In the genomic region with DNA sequence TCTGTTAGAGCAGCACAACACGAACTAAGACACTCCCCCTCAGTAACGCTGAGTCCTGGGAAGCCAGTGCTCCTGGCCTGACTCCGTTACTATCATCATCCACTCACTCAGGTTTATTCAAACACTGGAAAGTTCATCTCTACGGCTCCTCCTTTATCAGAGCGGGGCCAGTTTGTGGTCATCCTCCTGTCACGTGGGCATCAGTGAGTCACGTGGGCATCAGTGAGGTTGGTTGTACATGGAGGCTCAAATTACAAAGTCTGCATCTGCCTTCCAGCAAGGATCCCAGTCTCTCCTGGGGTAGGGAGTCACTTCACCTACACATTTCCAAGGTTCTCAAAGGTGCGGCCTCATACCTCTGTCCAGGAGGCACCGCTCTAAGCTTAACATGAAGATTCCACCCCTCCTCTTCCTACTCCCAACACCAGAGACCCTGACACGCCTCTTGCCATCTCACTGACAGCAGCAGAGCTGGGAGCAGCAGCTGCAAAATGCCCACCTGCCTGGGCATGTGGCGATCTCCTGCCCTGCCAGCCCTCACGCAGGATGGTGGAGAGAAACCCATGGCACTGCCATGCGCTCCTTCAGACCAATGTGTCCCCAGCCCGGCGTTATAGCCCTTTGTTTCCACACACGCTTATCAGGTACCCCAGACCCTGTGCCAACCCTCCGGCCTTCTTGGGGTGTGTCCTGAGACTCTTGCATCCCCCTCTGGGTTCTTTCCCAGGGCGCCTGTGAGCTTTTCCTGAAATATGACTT, we compare ENCODE assay signal across 1 cellular context.
TF ChIP-seq lines count a peak whose summit lies in the region.

No MANE protein-coding gene starts in this region.

TF ChIP-seq in GM23338, 12 proteins besides CTCF, POLR2A, EP300 and RAD21 (continued from another document):
- TF ChIP-seq, protein P1, sequence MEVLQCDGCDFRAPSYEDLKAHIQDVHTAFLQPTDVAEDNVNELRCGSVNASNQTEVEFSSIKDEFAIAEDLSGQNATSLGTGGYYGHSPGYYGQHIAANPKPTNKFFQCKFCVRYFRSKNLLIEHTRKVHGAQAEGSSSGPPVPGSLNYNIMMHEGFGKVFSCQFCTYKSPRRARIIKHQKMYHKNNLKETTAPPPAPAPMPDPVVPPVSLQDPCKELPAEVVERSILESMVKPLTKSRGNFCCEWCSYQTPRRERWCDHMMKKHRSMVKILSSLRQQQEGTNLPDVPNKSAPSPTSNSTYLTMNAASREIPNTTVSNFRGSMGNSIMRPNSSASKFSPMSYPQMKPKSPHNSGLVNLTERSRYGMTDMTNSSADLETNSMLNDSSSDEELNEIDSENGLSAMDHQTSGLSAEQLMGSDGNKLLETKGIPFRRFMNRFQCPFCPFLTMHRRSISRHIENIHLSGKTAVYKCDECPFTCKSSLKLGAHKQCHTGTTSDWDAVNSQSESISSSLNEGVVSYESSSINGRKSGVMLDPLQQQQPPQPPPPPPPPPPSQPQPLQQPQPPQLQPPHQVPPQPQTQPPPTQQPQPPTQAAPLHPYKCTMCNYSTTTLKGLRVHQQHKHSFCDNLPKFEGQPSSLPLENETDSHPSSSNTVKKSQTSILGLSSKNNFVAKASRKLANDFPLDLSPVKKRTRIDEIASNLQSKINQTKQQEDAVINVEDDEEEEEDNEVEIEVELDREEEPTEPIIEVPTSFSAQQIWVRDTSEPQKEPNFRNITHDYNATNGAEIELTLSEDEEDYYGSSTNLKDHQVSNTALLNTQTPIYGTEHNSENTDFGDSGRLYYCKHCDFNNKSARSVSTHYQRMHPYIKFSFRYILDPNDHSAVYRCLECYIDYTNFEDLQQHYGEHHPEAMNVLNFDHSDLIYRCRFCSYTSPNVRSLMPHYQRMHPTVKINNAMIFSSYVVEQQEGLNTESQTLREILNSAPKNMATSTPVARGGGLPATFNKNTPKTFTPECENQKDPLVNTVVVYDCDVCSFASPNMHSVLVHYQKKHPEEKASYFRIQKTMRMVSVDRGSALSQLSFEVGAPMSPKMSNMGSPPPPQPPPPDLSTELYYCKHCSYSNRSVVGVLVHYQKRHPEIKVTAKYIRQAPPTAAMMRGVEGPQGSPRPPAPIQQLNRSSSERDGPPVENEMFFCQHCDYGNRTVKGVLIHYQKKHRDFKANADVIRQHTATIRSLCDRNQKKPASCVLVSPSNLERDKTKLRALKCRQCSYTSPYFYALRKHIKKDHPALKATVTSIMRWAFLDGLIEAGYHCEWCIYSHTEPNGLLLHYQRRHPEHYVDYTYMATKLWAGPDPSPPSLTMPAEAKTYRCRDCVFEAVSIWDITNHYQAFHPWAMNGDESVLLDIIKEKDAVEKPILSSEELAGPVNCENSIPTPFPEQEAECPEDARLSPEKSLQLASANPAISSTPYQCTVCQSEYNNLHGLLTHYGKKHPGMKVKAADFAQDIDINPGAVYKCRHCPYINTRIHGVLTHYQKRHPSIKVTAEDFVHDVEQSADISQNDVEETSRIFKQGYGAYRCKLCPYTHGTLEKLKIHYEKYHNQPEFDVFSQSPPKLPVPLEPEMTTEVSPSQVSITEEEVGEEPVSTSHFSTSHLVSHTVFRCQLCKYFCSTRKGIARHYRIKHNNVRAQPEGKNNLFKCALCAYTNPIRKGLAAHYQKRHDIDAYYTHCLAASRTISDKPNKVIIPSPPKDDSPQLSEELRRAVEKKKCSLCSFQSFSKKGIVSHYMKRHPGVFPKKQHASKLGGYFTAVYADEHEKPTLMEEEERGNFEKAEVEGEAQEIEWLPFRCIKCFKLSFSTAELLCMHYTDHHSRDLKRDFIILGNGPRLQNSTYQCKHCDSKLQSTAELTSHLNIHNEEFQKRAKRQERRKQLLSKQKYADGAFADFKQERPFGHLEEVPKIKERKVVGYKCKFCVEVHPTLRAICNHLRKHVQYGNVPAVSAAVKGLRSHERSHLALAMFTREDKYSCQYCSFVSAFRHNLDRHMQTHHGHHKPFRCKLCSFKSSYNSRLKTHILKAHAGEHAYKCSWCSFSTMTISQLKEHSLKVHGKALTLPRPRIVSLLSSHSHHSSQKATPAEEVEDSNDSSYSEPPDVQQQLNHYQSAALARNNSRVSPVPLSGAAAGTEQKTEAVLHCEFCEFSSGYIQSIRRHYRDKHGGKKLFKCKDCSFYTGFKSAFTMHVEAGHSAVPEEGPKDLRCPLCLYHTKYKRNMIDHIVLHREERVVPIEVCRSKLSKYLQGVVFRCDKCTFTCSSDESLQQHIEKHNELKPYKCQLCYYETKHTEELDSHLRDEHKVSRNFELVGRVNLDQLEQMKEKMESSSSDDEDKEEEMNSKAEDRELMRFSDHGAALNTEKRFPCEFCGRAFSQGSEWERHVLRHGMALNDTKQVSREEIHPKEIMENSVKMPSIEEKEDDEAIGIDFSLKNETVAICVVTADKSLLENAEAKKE (CRISPR knock-in tag; IDR thresholded peaks at IDR 0.05) = no peak
- TF ChIP-seq ZNF331 (CRISPR knock-in tag; IDR thresholded peaks at IDR 0.05; ENCODE audit: low read depth) (no peak), STAT1 (IDR thresholded peaks at IDR 0.05; ENCODE audit: unreplicated experiment) (no peak), POLR2AphosphoS5 (IDR thresholded peaks at IDR 0.05; ENCODE audit: low read depth) (no peak), JUNB (IDR thresholded peaks at IDR 0.05; ENCODE audit: unreplicated experiment) (no peak), EZH2 (IDR thresholded peaks at IDR 0.05; ENCODE audit: low read depth, unreplicated experiment) (no peak)
- TF ChIP-seq, protein P2, sequence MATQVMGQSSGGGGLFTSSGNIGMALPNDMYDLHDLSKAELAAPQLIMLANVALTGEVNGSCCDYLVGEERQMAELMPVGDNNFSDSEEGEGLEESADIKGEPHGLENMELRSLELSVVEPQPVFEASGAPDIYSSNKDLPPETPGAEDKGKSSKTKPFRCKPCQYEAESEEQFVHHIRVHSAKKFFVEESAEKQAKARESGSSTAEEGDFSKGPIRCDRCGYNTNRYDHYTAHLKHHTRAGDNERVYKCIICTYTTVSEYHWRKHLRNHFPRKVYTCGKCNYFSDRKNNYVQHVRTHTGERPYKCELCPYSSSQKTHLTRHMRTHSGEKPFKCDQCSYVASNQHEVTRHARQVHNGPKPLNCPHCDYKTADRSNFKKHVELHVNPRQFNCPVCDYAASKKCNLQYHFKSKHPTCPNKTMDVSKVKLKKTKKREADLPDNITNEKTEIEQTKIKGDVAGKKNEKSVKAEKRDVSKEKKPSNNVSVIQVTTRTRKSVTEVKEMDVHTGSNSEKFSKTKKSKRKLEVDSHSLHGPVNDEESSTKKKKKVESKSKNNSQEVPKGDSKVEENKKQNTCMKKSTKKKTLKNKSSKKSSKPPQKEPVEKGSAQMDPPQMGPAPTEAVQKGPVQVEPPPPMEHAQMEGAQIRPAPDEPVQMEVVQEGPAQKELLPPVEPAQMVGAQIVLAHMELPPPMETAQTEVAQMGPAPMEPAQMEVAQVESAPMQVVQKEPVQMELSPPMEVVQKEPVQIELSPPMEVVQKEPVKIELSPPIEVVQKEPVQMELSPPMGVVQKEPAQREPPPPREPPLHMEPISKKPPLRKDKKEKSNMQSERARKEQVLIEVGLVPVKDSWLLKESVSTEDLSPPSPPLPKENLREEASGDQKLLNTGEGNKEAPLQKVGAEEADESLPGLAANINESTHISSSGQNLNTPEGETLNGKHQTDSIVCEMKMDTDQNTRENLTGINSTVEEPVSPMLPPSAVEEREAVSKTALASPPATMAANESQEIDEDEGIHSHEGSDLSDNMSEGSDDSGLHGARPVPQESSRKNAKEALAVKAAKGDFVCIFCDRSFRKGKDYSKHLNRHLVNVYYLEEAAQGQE (IDR thresholded peaks at IDR 0.05; ENCODE audit: unreplicated experiment) = no peak
